Comparison of ENCODE assay signal across 1 cellular context in the genomic region with DNA sequence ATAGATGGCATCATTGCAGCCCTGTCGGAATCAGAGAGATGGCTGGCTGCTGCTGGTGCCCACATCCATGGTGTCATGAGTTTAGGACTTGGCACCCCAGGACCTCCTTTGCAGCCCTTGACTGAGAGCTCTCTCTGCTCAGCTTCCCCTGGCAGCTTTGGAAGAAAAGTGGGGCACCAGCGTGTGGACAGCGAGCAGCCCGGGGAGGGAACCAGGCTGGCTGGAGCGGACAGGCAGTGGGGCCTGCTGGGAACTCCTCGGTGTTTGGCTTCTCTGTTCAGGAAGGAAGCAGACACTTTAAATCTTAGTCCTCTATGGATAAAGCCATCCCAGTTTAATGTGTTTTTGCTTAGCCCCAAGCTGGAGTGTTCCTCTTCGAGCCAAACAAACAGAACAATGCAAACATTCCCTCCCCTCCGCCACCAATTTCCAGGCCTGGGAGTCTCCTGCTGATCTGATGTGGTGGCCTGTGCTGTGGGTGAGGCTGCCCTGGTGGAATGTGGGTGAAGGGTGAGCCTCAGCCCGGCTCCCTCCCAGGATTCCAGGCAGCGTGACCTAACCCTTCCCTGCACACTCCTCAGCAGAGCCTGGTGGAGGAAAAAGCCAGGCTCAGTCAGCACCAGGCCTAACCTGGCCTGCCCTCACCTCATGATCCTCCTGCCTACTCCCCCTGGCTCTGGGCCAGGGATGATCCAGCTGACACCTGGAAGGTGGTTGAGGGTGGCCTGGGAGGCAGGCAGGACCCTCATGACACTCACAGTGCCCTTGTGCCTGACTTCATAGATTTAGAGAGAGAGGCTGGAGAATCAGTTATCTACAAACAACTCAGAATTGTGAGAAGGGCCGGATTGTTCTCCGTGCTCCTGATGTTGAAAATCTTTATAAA.
TF ChIP-seq lines count a peak whose summit lies in the region.

No MANE protein-coding gene starts in this region.

TF ChIP-seq in liver, 16 proteins besides CTCF, POLR2A, EP300 and RAD21 (continued from another document):
- TF ChIP-seq, protein P1, sequence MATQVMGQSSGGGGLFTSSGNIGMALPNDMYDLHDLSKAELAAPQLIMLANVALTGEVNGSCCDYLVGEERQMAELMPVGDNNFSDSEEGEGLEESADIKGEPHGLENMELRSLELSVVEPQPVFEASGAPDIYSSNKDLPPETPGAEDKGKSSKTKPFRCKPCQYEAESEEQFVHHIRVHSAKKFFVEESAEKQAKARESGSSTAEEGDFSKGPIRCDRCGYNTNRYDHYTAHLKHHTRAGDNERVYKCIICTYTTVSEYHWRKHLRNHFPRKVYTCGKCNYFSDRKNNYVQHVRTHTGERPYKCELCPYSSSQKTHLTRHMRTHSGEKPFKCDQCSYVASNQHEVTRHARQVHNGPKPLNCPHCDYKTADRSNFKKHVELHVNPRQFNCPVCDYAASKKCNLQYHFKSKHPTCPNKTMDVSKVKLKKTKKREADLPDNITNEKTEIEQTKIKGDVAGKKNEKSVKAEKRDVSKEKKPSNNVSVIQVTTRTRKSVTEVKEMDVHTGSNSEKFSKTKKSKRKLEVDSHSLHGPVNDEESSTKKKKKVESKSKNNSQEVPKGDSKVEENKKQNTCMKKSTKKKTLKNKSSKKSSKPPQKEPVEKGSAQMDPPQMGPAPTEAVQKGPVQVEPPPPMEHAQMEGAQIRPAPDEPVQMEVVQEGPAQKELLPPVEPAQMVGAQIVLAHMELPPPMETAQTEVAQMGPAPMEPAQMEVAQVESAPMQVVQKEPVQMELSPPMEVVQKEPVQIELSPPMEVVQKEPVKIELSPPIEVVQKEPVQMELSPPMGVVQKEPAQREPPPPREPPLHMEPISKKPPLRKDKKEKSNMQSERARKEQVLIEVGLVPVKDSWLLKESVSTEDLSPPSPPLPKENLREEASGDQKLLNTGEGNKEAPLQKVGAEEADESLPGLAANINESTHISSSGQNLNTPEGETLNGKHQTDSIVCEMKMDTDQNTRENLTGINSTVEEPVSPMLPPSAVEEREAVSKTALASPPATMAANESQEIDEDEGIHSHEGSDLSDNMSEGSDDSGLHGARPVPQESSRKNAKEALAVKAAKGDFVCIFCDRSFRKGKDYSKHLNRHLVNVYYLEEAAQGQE (IDR thresholded peaks at IDR 0.05): no peak
- TF ChIP-seq SP1 (IDR thresholded peaks at IDR 0.05) (peak; percentile 76), JUND (IDR thresholded peaks at IDR 0.05) (no peak), HNF4A (conservative IDR thresholded peaks at IDR 0.05) (no peak), RXRA (IDR thresholded peaks at IDR 0.05) (peak; percentile 38 to 55), YY1 (IDR thresholded peaks at IDR 0.05) (no peak)
- TF ChIP-seq, protein P2, sequence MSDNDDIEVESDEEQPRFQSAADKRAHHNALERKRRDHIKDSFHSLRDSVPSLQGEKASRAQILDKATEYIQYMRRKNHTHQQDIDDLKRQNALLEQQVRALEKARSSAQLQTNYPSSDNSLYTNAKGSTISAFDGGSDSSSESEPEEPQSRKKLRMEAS (IDR thresholded peaks at IDR 0.05): no peak
